In genomic region chr11:32571039-32571438, GRCh38 we compare ENCODE assay signal across 22 cellular contexts.
"Had no signal": no experiment of that assay in that cellular context is flagged by ENCODE, and none has a peak within 500 bp of the region (broad histone marks: within the 10 kb centered on the region; RNA-seq: fewer than 3 reads in every experiment).

No MANE protein-coding gene starts in this region.

- ATAC-seq: activated CD8-positive, alpha-beta T cell treated with anti-CD3 and anti-CD28 coated beads for 36 hours; activated T-cell treated with anti-CD3 and anti-CD28 coated beads, Interleukin-2, amount 50 U/mL, for 72 hours; effector memory CD8-positive, alpha-beta T cell; left lung; mucosa of descending colon; naive thymus-derived CD4-positive, alpha-beta T cell had no signal

- FAIRE-seq: frontal cortex, keratinocyte had no signal

- H3K4me3 Mint-ChIP-seq: activated CD8-positive, alpha-beta T cell treated with anti-CD3 and anti-CD28 coated beads for 36 hours; activated naive CD8-positive, alpha-beta T cell treated with anti-CD3 and anti-CD28 coated beads, Interleukin-2, amount 10 ng/mL, durations not matched to agents 7 days and 5 days; activated T-cell treated with anti-CD3 and anti-CD28 coated beads, Interleukin-2, amount 50 U/mL, for 72 hours; effector memory CD8-positive, alpha-beta T cell had no signal

- DNase-seq: activated CD4-positive, alpha-beta T cell treated with anti-CD3 and anti-CD28 coated beads for 4 hours; activated CD8-positive, alpha-beta T cell treated with anti-CD3 and anti-CD28 coated beads for 36 hours; activated naive CD8-positive, alpha-beta T cell treated with anti-CD3 and anti-CD28 coated beads, Interleukin-2, amount 10 ng/mL, durations not matched to agents 7 days and 5 days; activated T-cell treated with anti-CD3 and anti-CD28 coated beads, Interleukin-2, amount 50 U/mL, for 72 hours; anterior cingulate cortex; brain microvascular endothelial cell; effector memory CD8-positive, alpha-beta T cell; head of caudate nucleus; left lung; mammary epithelial cell; mucosa of descending colon; naive thymus-derived CD4-positive, alpha-beta T cell; nucleus accumbens; posterior cingulate gyrus; retina; stimulated activated CD4-positive, alpha-beta T cell treated with anti-CD3 and anti-CD28 coated beads, Interleukin-4, amount 100 ng/mL, for 24 hours; stimulated activated naive CD4-positive, alpha-beta T cell; T-helper 2 cell; tibial artery had no signal

- H3K27ac ChIP-seq: brain microvascular endothelial cell, epithelial cell of prostate, left lung, tibial artery had no signal

- H3K4me3 ChIP-seq: left lung, mucosa of descending colon, tibial artery had no signal

- H3K9me3 ChIP-seq: left lung, mucosa of descending colon, tibial artery had no signal

- H3K27ac Mint-ChIP-seq: activated CD8-positive, alpha-beta T cell treated with anti-CD3 and anti-CD28 coated beads for 36 hours; activated naive CD8-positive, alpha-beta T cell treated with anti-CD3 and anti-CD28 coated beads, Interleukin-2, amount 10 ng/mL, durations not matched to agents 7 days and 5 days; activated T-cell treated with anti-CD3 and anti-CD28 coated beads, Interleukin-2, amount 50 U/mL, for 72 hours; effector memory CD8-positive, alpha-beta T cell had no signal

- H3K4me1 ChIP-seq: left lung, tibial artery had no signal

- H3K9me3 Mint-ChIP-seq: activated naive CD8-positive, alpha-beta T cell treated with anti-CD3 and anti-CD28 coated beads, Interleukin-2, amount 10 ng/mL, durations not matched to agents 7 days and 5 days; activated T-cell treated with anti-CD3 and anti-CD28 coated beads, Interleukin-2, amount 50 U/mL, for 72 hours; effector memory CD8-positive, alpha-beta T cell; naive thymus-derived CD4-positive, alpha-beta T cell had no signal

- H3K36me3 ChIP-seq: brain microvascular endothelial cell, left lung, tibial artery had no signal

- H3K27me3 ChIP-seq: brain microvascular endothelial cell had no signal
